In genomic region chr18:26208901-26209445, GRCh38 we compare ENCODE assay signal across 34 cellular contexts.
"Had no signal": no experiment of that assay in that cellular context is flagged by ENCODE, and none has a peak within 500 bp of the region (broad histone marks: within the 10 kb centered on the region; RNA-seq: fewer than 3 reads in every experiment).

No MANE protein-coding gene starts in this region.

- H3K4me3 ChIP-seq: ascending aorta, breast epithelium, cardiac muscle cell, colonic mucosa, heart left ventricle had no signal

- H3K27me3 Mint-ChIP-seq: activated CD4-positive, alpha-beta memory T cell treated with anti-CD3 and anti-CD28 coated beads for 36 hours; activated CD4-positive, alpha-beta T cell treated with anti-CD3 and anti-CD28 coated beads for 36 hours; activated CD8-positive, alpha-beta memory T cell treated with anti-CD3 and anti-CD28 coated beads, Interleukin-2, amount 10 ng/mL, durations not matched to agents 7 days and 5 days; activated naive CD8-positive, alpha-beta T cell treated with anti-CD3 and anti-CD28 coated beads, Interleukin-2, amount 10 ng/mL, durations not matched to agents 7 days and 5 days; brain had no signal

- H3K36me3 ChIP-seq: ascending aorta, breast epithelium, cardiac muscle cell, colonic mucosa, heart left ventricle, WERI-Rb-1 had no signal

- ATAC-seq: activated CD4-positive, alpha-beta T cell treated with anti-CD3 and anti-CD28 coated beads for 36 hours; activated CD8-positive, alpha-beta memory T cell treated with anti-CD3 and anti-CD28 coated beads, Interleukin-2, amount 10 ng/mL, durations not matched to agents 7 days and 5 days; activated CD8-positive, alpha-beta T cell treated with anti-CD3 and anti-CD28 coated beads, Interleukin-2, amount 10 ng/mL, durations not matched to agents 7 days and 5 days; activated naive CD4-positive, alpha-beta T cell treated with anti-CD3 and anti-CD28 coated beads, Interleukin-2, amount 50 U/mL, for 72 hours; heart left ventricle had no signal

- H3K4me1 ChIP-seq: ascending aorta, breast epithelium, colonic mucosa, heart left ventricle had no signal

- H3K4me3 Mint-ChIP-seq: activated CD4-positive, alpha-beta memory T cell treated with anti-CD3 and anti-CD28 coated beads for 36 hours; activated CD4-positive, alpha-beta T cell treated with anti-CD3 and anti-CD28 coated beads for 36 hours; activated CD4-positive, alpha-beta T cell treated with anti-CD3 and anti-CD28 coated beads, Interleukin-2, amount 10 ng/mL, durations not matched to agents 24 days and 14 days; activated CD8-positive, alpha-beta memory T cell treated with anti-CD3 and anti-CD28 coated beads, Interleukin-2, amount 10 ng/mL, durations not matched to agents 7 days and 5 days; activated CD8-positive, alpha-beta T cell treated with anti-CD3 and anti-CD28 coated beads, Interleukin-2, amount 10 ng/mL, durations not matched to agents 7 days and 5 days; activated naive CD4-positive, alpha-beta T cell treated with anti-CD3 and anti-CD28 coated beads, Interleukin-2, amount 10 ng/mL, durations not matched to agents 7 days and 5 days; activated naive CD8-positive, alpha-beta T cell treated with anti-CD3 and anti-CD28 coated beads, Interleukin-2, amount 10 ng/mL, durations not matched to agents 7 days and 5 days; activated T-helper 1 cell treated with anti-CD3 and anti-CD28 coated beads, Interleukin-12 subunit alpha, Interleukin-12 subunit beta, Interleukin-2, Interleukin-4 antibody, amounts not matched to agents 30 ng/mL and 10 ng/mL and 1 ng/mL, durations not matched to agents 14 hours and 24 hours and 36 hours; brain had no signal

- H3K4me1 Mint-ChIP-seq: activated naive CD4-positive, alpha-beta T cell treated with anti-CD3 and anti-CD28 coated beads, Interleukin-2, amount 10 ng/mL, durations not matched to agents 7 days and 5 days; activated naive CD8-positive, alpha-beta T cell treated with anti-CD3 and anti-CD28 coated beads, Interleukin-2, amount 10 ng/mL, durations not matched to agents 7 days and 5 days; brain had no signal

- H3K27ac Mint-ChIP-seq: activated CD4-positive, alpha-beta memory T cell treated with anti-CD3 and anti-CD28 coated beads for 36 hours; activated CD4-positive, alpha-beta T cell treated with anti-CD3 and anti-CD28 coated beads for 36 hours; activated CD4-positive, alpha-beta T cell treated with anti-CD3 and anti-CD28 coated beads, Interleukin-2, amount 10 ng/mL, durations not matched to agents 24 days and 14 days; activated CD8-positive, alpha-beta memory T cell treated with anti-CD3 and anti-CD28 coated beads, Interleukin-2, amount 10 ng/mL, durations not matched to agents 7 days and 5 days; activated CD8-positive, alpha-beta T cell treated with anti-CD3 and anti-CD28 coated beads, Interleukin-2, amount 10 ng/mL, durations not matched to agents 7 days and 5 days; activated naive CD4-positive, alpha-beta T cell treated with anti-CD3 and anti-CD28 coated beads, Interleukin-2, amount 10 ng/mL, durations not matched to agents 7 days and 5 days; activated naive CD4-positive, alpha-beta T cell treated with anti-CD3 and anti-CD28 coated beads, Interleukin-2, amount 50 U/mL, for 72 hours; activated naive CD8-positive, alpha-beta T cell treated with anti-CD3 and anti-CD28 coated beads, Interleukin-2, amount 10 ng/mL, durations not matched to agents 7 days and 5 days; activated T-helper 1 cell treated with anti-CD3 and anti-CD28 coated beads, Interleukin-12 subunit alpha, Interleukin-12 subunit beta, Interleukin-2, Interleukin-4 antibody, amounts not matched to agents 30 ng/mL and 10 ng/mL and 1 ng/mL, durations not matched to agents 14 hours and 24 hours and 36 hours; activated T-helper 2 cell treated with anti-CD3 and anti-CD28 coated beads, Interferon-gamma antibody, Interleukin-2, Interleukin-4, amounts not matched to agents 10 μg/mL and 5 μg/mL and 100 μg/mL, durations not matched to agents 14 hours and 24 hours and 36 hours; brain had no signal

- FAIRE-seq: endometrium, endothelial cell of umbilical vein, frontal cortex had no signal

- H3K9me3 ChIP-seq: ascending aorta, breast epithelium, colonic mucosa, heart left ventricle had no signal

- H3K27me3 ChIP-seq: ascending aorta, breast epithelium, cardiac muscle cell, colonic mucosa, heart left ventricle had no signal

- H3K36me3 Mint-ChIP-seq: activated CD4-positive, alpha-beta memory T cell treated with anti-CD3 and anti-CD28 coated beads for 36 hours; activated CD8-positive, alpha-beta memory T cell treated with anti-CD3 and anti-CD28 coated beads, Interleukin-2, amount 10 ng/mL, durations not matched to agents 7 days and 5 days; activated naive CD4-positive, alpha-beta T cell treated with anti-CD3 and anti-CD28 coated beads, Interleukin-2, amount 10 ng/mL, durations not matched to agents 7 days and 5 days; activated naive CD4-positive, alpha-beta T cell treated with anti-CD3 and anti-CD28 coated beads, Interleukin-2, amount 50 U/mL, for 72 hours; activated naive CD8-positive, alpha-beta T cell treated with anti-CD3 and anti-CD28 coated beads, Interleukin-2, amount 10 ng/mL, durations not matched to agents 7 days and 5 days; brain had no signal

- H3K27ac ChIP-seq: ascending aorta, breast epithelium, cardiac muscle cell, colonic mucosa, epithelial cell of prostate, heart left ventricle, WERI-Rb-1 had no signal

- H3K9me3 Mint-ChIP-seq: activated CD4-positive, alpha-beta memory T cell treated with anti-CD3 and anti-CD28 coated beads for 36 hours; activated naive CD4-positive, alpha-beta T cell treated with anti-CD3 and anti-CD28 coated beads, Interleukin-2, amount 10 ng/mL, durations not matched to agents 7 days and 5 days; activated naive CD8-positive, alpha-beta T cell treated with anti-CD3 and anti-CD28 coated beads, Interleukin-2, amount 10 ng/mL, durations not matched to agents 7 days and 5 days; activated T-helper 1 cell treated with anti-CD3 and anti-CD28 coated beads, Interleukin-12 subunit alpha, Interleukin-12 subunit beta, Interleukin-2, Interleukin-4 antibody, amounts not matched to agents 30 ng/mL and 10 ng/mL and 1 ng/mL, durations not matched to agents 14 hours and 24 hours and 36 hours; activated T-helper 2 cell treated with anti-CD3 and anti-CD28 coated beads, Interferon-gamma antibody, Interleukin-2, Interleukin-4, amounts not matched to agents 10 μg/mL and 5 μg/mL and 100 μg/mL, durations not matched to agents 14 hours and 24 hours and 36 hours had no signal

- DNase-seq: activated CD4-positive, alpha-beta memory T cell treated with anti-CD3 and anti-CD28 coated beads for 36 hours; activated CD4-positive, alpha-beta T cell treated with anti-CD3 and anti-CD28 coated beads for 36 hours; activated CD4-positive, alpha-beta T cell treated with anti-CD3 and anti-CD28 coated beads, Interleukin-2, amount 10 ng/mL, durations not matched to agents 24 days and 14 days; activated CD4-positive, CD25-positive, alpha-beta regulatory T cell; activated CD4-positive, CD25-positive, alpha-beta regulatory T cell treated with anti-CD3 and anti-CD28 coated beads, Interleukin-2, amount 50 U/mL, for 72 hours; activated CD8-positive, alpha-beta memory T cell treated with anti-CD3 and anti-CD28 coated beads, Interleukin-2, amount 10 ng/mL, durations not matched to agents 7 days and 5 days; activated CD8-positive, alpha-beta memory T cell treated with anti-CD3 and anti-CD28 coated beads, Interleukin-2, amount 50 U/mL, for 4 hours; activated CD8-positive, alpha-beta T cell treated with anti-CD3 and anti-CD28 coated beads, Interleukin-2, amount 10 ng/mL, durations not matched to agents 7 days and 5 days; activated gamma-delta T cell; activated naive CD4-positive, alpha-beta T cell; activated naive CD4-positive, alpha-beta T cell treated with anti-CD3 and anti-CD28 coated beads, Interleukin-2, amount 10 ng/mL, durations not matched to agents 7 days and 5 days; activated naive CD8-positive, alpha-beta T cell treated with anti-CD3 and anti-CD28 coated beads, Interleukin-2, amount 10 ng/mL, durations not matched to agents 7 days and 5 days; activated T-cell treated with anti-CD3 and anti-CD28 coated beads, Interleukin-2, amount 50 U/mL, for 1 hour; activated T-cell treated with anti-CD3 and anti-CD28 coated beads, Interleukin-2, amount 50 U/mL, for 48 hours; central memory CD4-positive, alpha-beta T cell; cerebellar nuclear complex; colonic mucosa; effector CD8-positive, alpha-beta T cell; foreskin fibroblast; glutamatergic neuron; heart left ventricle; T-helper 2 cell; WERI-Rb-1 had no signal
